ENCODE assay signal across 20 cellular contexts in genomic region chr9:2145746-2146145, GRCh38.
"Had no signal": no experiment of that assay in that cellular context is flagged by ENCODE, and none has a peak within 500 bp of the region (broad histone marks: within the 10 kb centered on the region; RNA-seq: fewer than 3 reads in every experiment).

No MANE protein-coding gene starts in this region.

- H3K4me3 Mint-ChIP-seq: dendritic cell treated with granulocyte-macrophage colony-stimulating factor and Interleukin-4, amounts not matched to agents 40 ng/mL and 50 ng/mL, for 4 days; type B pancreatic cell had no signal

- H3K27ac Mint-ChIP-seq: dendritic cell treated with granulocyte-macrophage colony-stimulating factor and Interleukin-4, amounts not matched to agents 40 ng/mL and 50 ng/mL, for 4 days; type B pancreatic cell had no signal

- H3K4me1 ChIP-seq: right lobe of liver had no signal

- H3K27me3 Mint-ChIP-seq: dendritic cell treated with granulocyte-macrophage colony-stimulating factor and Interleukin-4, amounts not matched to agents 40 ng/mL and 50 ng/mL, for 4 days; type B pancreatic cell had no signal

- ATAC-seq: gastroesophageal sphincter, left cardiac atrium, psoas muscle, right lobe of liver had no signal

- H3K9me3 ChIP-seq: esophagus squamous epithelium, gastroesophageal sphincter, neutrophil, psoas muscle, right lobe of liver had no signal

- H3K27ac ChIP-seq: esophagus squamous epithelium, gastroesophageal sphincter, neutrophil, psoas muscle, right lobe of liver had no signal

- DNase-seq: esophagus squamous epithelium; foreskin fibroblast; glutamatergic neuron; kidney; left cardiac atrium; left ventricle myocardium superior; mesenchymal stem cell; midbrain; psoas muscle; retina; right lobe of liver; stimulated activated CD4-positive, alpha-beta T cell treated with anti-CD3 and anti-CD28 coated beads, Interleukin-15, amount 100 ng/mL, for 24 hours; stimulated activated CD4-positive, alpha-beta T cell treated with anti-CD3 and anti-CD28 coated beads, Interleukin-1b, Interleukin-23, amount 100 ng/mL, for 48 hours; stimulated activated CD4-positive, alpha-beta T cell treated with anti-CD3 and anti-CD28 coated beads, Interleukin-4, amount 100 ng/mL, for 24 hours; stimulated activated naive CD4-positive, alpha-beta T cell treated with Interleukin-2 at 50 U/mL for 16 hours had no signal

- H3K4me3 ChIP-seq: esophagus squamous epithelium, gastroesophageal sphincter, lung, psoas muscle, right lobe of liver had no signal

- H3K36me3 ChIP-seq: neutrophil, right lobe of liver had no signal

- H3K27me3 ChIP-seq: esophagus squamous epithelium, gastroesophageal sphincter, neutrophil, right lobe of liver had no signal
